1 cellular context compared by ENCODE assay signal in genomic region chr19:47707135-47707925, GRCh38.
TF ChIP-seq lines count a peak whose summit lies in the region.

No MANE protein-coding gene starts in this region.

TF ChIP-seq in K562, 482 proteins besides CTCF, POLR2A, EP300 and RAD21 (continued from another document and continues in another):
- TF ChIP-seq, protein P1, sequence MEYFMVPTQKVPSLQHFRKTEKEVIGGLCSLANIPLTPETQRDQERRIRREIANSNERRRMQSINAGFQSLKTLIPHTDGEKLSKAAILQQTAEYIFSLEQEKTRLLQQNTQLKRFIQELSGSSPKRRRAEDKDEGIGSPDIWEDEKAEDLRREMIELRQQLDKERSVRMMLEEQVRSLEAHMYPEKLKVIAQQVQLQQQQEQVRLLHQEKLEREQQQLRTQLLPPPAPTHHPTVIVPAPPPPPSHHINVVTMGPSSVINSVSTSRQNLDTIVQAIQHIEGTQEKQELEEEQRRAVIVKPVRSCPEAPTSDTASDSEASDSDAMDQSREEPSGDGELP (CRISPR knock-in tag; IDR thresholded peaks at IDR 0.05; ENCODE audit: borderline replicate concordance), result peak; percentile 40; the same call in 1 of the 2 replicates
- TF ChIP-seq, protein P2, sequence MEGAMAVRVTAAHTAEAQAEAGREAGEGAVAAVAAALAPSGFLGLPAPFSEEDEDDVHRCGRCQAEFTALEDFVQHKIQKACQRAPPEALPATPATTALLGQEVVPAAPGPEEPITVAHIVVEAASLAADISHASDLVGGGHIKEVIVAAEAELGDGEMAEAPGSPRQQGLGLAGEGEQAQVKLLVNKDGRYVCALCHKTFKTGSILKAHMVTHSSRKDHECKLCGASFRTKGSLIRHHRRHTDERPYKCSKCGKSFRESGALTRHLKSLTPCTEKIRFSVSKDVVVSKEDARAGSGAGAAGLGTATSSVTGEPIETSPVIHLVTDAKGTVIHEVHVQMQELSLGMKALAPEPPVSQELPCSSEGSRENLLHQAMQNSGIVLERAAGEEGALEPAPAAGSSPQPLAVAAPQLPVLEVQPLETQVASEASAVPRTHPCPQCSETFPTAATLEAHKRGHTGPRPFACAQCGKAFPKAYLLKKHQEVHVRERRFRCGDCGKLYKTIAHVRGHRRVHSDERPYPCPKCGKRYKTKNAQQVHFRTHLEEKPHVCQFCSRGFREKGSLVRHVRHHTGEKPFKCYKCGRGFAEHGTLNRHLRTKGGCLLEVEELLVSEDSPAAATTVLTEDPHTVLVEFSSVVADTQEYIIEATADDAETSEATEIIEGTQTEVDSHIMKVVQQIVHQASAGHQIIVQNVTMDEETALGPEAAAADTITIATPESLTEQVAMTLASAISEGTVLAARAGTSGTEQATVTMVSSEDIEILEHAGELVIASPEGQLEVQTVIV (CRISPR knock-in tag; IDR thresholded peaks at IDR 0.05; ENCODE audit: borderline replicate concordance), result no peak
- TF ChIP-seq TEAD1 (CRISPR knock-in tag; IDR thresholded peaks at IDR 0.05), result no peak
- TF ChIP-seq RB1 (IDR thresholded peaks at IDR 0.05; ENCODE audit: low read depth), result peak; percentile 70; the same call in 1 of the 2 replicates
- peak; percentile 76 for TF ChIP-seq NCOA1 (IDR thresholded peaks at IDR 0.05; ENCODE audit: low read depth)
- TF ChIP-seq ZBTB8A (IDR thresholded peaks at IDR 0.05; ENCODE audit: partially characterized antibody), result no peak
- TF ChIP-seq ARHGAP35 (IDR thresholded peaks at IDR 0.05; ENCODE audit: partially characterized antibody), result no peak
- peak; percentile 93 for TF ChIP-seq RBM25 (IDR thresholded peaks at IDR 0.05; ENCODE audit: low read depth, low read length, severe bottlenecking)
- no peak for TF ChIP-seq SETDB1 (IDR thresholded peaks at IDR 0.05; ENCODE audit: low read length)
- TF ChIP-seq ZNF518B (CRISPR knock-in tag; IDR thresholded peaks at IDR 0.05), result no peak
- no peak for TF ChIP-seq CHD1 (IDR thresholded peaks at IDR 0.05; ENCODE audit: low read length)
- no peak for TF ChIP-seq ZNF512 (tag; IDR thresholded peaks at IDR 0.05)
- TF ChIP-seq TCF7 (IDR thresholded peaks at IDR 0.05; ENCODE audit: borderline replicate concordance), result no peak
- 0 out of 4 replicates have a peak, but pooled peaks of 1 of the 2 experiments have one; percentile 29 for TF ChIP-seq ARNT (IDR thresholded peaks at IDR 0.05)
- no peak for TF ChIP-seq HNRNPK (IDR thresholded peaks at IDR 0.05; ENCODE audit: low read depth, low read length, poor library complexity, severe bottlenecking)
- no peak for TF ChIP-seq ZNF41 (CRISPR knock-in tag; conservative IDR thresholded peaks at IDR 0.05)
- no peak for TF ChIP-seq ZNF24 (IDR thresholded peaks at IDR 0.05)
- 0 out of 2 replicates have a peak, but pooled peaks have one; percentile 10 for TF ChIP-seq ZNF121 (CRISPR knock-in tag; conservative IDR thresholded peaks at IDR 0.05)
- TF ChIP-seq E2F3 (CRISPR knock-in tag; IDR thresholded peaks at IDR 0.05), result no peak
- peak; percentile 45; the same call in 1 of the 2 replicates for TF ChIP-seq DEAF1 (CRISPR knock-in tag; IDR thresholded peaks at IDR 0.05)
- no peak for TF ChIP-seq PREB (CRISPR knock-in tag; IDR thresholded peaks at IDR 0.05)
- TF ChIP-seq NFE2 (IDR thresholded peaks at IDR 0.05; ENCODE audit: low read depth), result no peak
- TF ChIP-seq, protein P3, sequence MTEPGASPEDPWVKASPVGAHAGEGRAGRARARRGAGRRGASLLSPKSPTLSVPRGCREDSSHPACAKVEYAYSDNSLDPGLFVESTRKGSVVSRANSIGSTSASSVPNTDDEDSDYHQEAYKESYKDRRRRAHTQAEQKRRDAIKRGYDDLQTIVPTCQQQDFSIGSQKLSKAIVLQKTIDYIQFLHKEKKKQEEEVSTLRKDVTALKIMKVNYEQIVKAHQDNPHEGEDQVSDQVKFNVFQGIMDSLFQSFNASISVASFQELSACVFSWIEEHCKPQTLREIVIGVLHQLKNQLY (CRISPR knock-in tag; conservative IDR thresholded peaks at IDR 0.05), result no peak
- no peak for TF ChIP-seq ZKSCAN3 (CRISPR knock-in tag; IDR thresholded peaks at IDR 0.05)
- TF ChIP-seq, protein P4, sequence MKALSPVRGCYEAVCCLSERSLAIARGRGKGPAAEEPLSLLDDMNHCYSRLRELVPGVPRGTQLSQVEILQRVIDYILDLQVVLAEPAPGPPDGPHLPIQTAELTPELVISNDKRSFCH (CRISPR knock-in tag; IDR thresholded peaks at IDR 0.05), result no peak
- TF ChIP-seq, protein P4 (tag; IDR thresholded peaks at IDR 0.05), result no peak
- no peak for TF ChIP-seq BCLAF1 (IDR thresholded peaks at IDR 0.05; ENCODE audit: borderline replicate concordance in 1 of 2, control insufficient read depth in 1 of 2, low read depth in 2 of 2, low read length in 1 of 2)
- TF ChIP-seq, protein P5, sequence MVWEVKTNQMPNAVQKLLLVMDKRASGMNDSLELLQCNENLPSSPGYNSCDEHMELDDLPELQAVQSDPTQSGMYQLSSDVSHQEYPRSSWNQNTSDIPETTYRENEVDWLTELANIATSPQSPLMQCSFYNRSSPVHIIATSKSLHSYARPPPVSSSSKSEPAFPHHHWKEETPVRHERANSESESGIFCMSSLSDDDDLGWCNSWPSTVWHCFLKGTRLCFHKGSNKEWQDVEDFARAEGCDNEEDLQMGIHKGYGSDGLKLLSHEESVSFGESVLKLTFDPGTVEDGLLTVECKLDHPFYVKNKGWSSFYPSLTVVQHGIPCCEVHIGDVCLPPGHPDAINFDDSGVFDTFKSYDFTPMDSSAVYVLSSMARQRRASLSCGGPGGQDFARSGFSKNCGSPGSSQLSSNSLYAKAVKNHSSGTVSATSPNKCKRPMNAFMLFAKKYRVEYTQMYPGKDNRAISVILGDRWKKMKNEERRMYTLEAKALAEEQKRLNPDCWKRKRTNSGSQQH (CRISPR knock-in tag; IDR thresholded peaks at IDR 0.05), result no peak
- 0 out of 2 replicates have a peak, but pooled peaks have one; percentile 43 for TF ChIP-seq LARP7 (IDR thresholded peaks at IDR 0.05)
- TF ChIP-seq RNF219 (CRISPR knock-in tag; IDR thresholded peaks at IDR 0.05), result no peak
- TF ChIP-seq, protein P6, sequence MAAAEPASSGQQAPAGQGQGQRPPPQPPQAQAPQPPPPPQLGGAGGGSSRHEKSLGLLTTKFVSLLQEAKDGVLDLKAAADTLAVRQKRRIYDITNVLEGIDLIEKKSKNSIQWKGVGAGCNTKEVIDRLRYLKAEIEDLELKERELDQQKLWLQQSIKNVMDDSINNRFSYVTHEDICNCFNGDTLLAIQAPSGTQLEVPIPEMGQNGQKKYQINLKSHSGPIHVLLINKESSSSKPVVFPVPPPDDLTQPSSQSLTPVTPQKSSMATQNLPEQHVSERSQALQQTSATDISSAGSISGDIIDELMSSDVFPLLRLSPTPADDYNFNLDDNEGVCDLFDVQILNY (CRISPR knock-in tag; IDR thresholded peaks at IDR 0.05), result no peak
- TF ChIP-seq CBX2 (IDR thresholded peaks at IDR 0.05; ENCODE audit: insufficient read depth, low read length, poor library complexity, severe bottlenecking), result no peak
- TF ChIP-seq RAD51 (IDR thresholded peaks at IDR 0.05; ENCODE audit: borderline replicate concordance, low read depth), result no peak
- TF ChIP-seq MITF (IDR thresholded peaks at IDR 0.05), result no peak
- no peak for TF ChIP-seq LEF1 (IDR thresholded peaks at IDR 0.05)
- no peak for TF ChIP-seq ZNF23 (CRISPR knock-in tag; IDR thresholded peaks at IDR 0.05)
